Comparison of ENCODE assay signal across 8 cellular contexts in the genomic region with DNA sequence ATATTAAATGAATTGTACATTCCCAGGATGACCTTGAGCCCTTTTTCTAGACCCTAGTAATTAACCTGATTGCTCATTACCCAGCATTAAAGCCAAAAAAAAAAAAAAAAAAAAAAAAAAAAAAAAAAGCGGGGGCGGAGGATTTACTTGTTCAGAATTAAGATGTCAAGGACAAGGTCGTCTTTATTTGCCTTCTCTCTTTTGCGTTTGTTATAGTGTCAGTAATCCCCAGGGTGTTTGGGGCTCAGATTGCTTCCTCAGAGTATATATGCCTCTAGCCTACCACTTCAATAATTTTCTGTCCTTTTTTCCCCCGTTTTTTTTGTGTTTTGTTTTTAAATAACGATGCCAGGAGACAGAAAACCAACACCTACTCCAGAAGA.
A peak's percentile ranks its signal among the peaks of the same experiment; 100 is the strongest.
DNase-seq lines count a peak whose midpoint lies in the region; ATAC-seq, FAIRE-seq and TF ChIP-seq lines count a peak whose summit lies in the region.

No MANE protein-coding gene starts in this region.

- peak overlapping the region; percentile 91 for H3K27ac Mint-ChIP-seq in activated naive CD8-positive, alpha-beta T cell treated with anti-CD3 and anti-CD28 coated beads, Interleukin-2, amount 50 U/mL, for 24 hours

- H3K4me3 ChIP-seq in gastrocnemius medialis, result peak overlapping the region in 1 of 4 donors; percentile 7

- H3K27me3 ChIP-seq in gastrocnemius medialis, result no peaks in the 10 kb centered on the region

- no peaks in the 10 kb centered on the region for H3K36me3 ChIP-seq in gastrocnemius medialis

- ATAC-seq in GM19372 (IDR thresholded peaks at IDR 0.05; ENCODE audit: low read depth, unreplicated experiment), result peak; percentile 34
- ATAC-seq in HG03378 (IDR thresholded peaks at IDR 0.05; ENCODE audit: unreplicated experiment), result peak; percentile 28
- ATAC-seq in activated naive CD8-positive, alpha-beta T cell treated with anti-CD3 and anti-CD28 coated beads, Interleukin-2, amount 50 U/mL, for 24 hours, result peak; percentile 21
- no peak for ATAC-seq in gastrocnemius medialis

- in situ Hi-C loops in gastrocnemius medialis (cut with MboI; ENCODE audit: low sequenced_read_pairs in 4 of 4), result no loop called here

- intact Hi-C loops in gastrocnemius medialis (cut with DNase I; ENCODE audit: low total_unique reads), result no loop called here

- peak; percentile 38 for FAIRE-seq in D721Med (lab: Jason Lieb, UNC)

- TF ChIP-seq CTCF in D721Med (IDR thresholded peaks at IDR 0.05; ENCODE audit: insufficient read depth, missing control alignments) (no peak), gastrocnemius medialis (IDR thresholded peaks at IDR 0.05 in 4 of 5, conservative IDR thresholded peaks at IDR 0.05 in 1 of 5) (no peak)

- peaks cover 3% of the 10 kb centered on the region for H3K36me3 Mint-ChIP-seq in activated naive CD8-positive, alpha-beta T cell treated with anti-CD3 and anti-CD28 coated beads, Interleukin-2, amount 50 U/mL, for 24 hours (ENCODE audit: low read depth)

- H3K9me3 ChIP-seq in gastrocnemius medialis, result no peaks in the 10 kb centered on the region

- peaks cover 85 to 91% of the 10 kb centered on the region in 2 donors for H3K4me1 ChIP-seq in gastrocnemius medialis

- H3K4me1 Mint-ChIP-seq in activated naive CD8-positive, alpha-beta T cell treated with anti-CD3 and anti-CD28 coated beads, Interleukin-2, amount 50 U/mL, for 24 hours, result peaks cover 47% of the 10 kb centered on the region

- peaks cover 3% of the 10 kb centered on the region for H3K9me3 Mint-ChIP-seq in activated naive CD8-positive, alpha-beta T cell treated with anti-CD3 and anti-CD28 coated beads, Interleukin-2, amount 50 U/mL, for 24 hours

- DNase-seq in D721Med (ENCODE audit: insufficient read length, low spot score) (no peak), gastrocnemius medialis (no peak), epidermal melanocyte (ENCODE audit: insufficient read length, low spot score) (no peak), SKM-1 (lab: John Stamatoyannopoulos, UW; ENCODE audit: unreplicated experiment) (no peak), mucosa of gallbladder (ENCODE audit: low spot score) (no peak)
- DNase-seq in activated naive CD8-positive, alpha-beta T cell treated with anti-CD3 and anti-CD28 coated beads, Interleukin-2, amount 50 U/mL, for 24 hours, result no peak

- peak overlapping the region; percentile 59 to 83 (median 72) for H3K27ac ChIP-seq in gastrocnemius medialis

- no peak for TF ChIP-seq POLR2A in gastrocnemius medialis (IDR thresholded peaks at IDR 0.05)

- peak overlapping the region; percentile 76 for H3K4me3 Mint-ChIP-seq in activated naive CD8-positive, alpha-beta T cell treated with anti-CD3 and anti-CD28 coated beads, Interleukin-2, amount 50 U/mL, for 24 hours

- no peaks in the 10 kb centered on the region for H3K27me3 Mint-ChIP-seq in activated naive CD8-positive, alpha-beta T cell treated with anti-CD3 and anti-CD28 coated beads, Interleukin-2, amount 50 U/mL, for 24 hours

Comparison
In these comparisons a context has a peak if more than half of its experiments do, and no peak if none do; other contexts are left out.
1. ATAC-seq: peak in GM19372 (single experiment), HG03378 (single experiment) and activated naive CD8-positive, alpha-beta T cell treated with anti-CD3 and anti-CD28 coated beads, Interleukin-2, amount 50 U/mL, for 24 hours (single experiment); none in gastrocnemius medialis (0 of 2).